ENCODE assay signal across 20 cellular contexts in genomic region chr4:56990109-56990508, GRCh38. TPM values are rescaled to one million over a fixed set of nuclear protein-coding genes. Genes with fewer than 3 reads are reported as not detected.
DNase-seq lines count a peak whose midpoint lies in the region; ATAC-seq and TF ChIP-seq lines count a peak whose summit lies in the region.
"Had no signal": no experiment of that assay in that cellular context is flagged by ENCODE, and none has a peak within 500 bp of the region (broad histone marks: within the 10 kb centered on the region; RNA-seq: fewer than 3 reads in every experiment).

No MANE protein-coding gene starts in this region.

- H3K4me1 Mint-ChIP-seq in activated CD8-positive, alpha-beta T cell treated with anti-CD3 and anti-CD28 coated beads for 36 hours (ENCODE audit: low read depth), result peaks cover 39% of the 10 kb centered on the region
- peaks cover 16% of the 10 kb centered on the region for H3K4me1 Mint-ChIP-seq in activated CD8-positive, alpha-beta T cell treated with anti-CD3 and anti-CD28 coated beads, Interleukin-2, amount 10 ng/mL, durations not matched to agents 7 days and 5 days (ENCODE audit: low read depth)
- peaks cover 27% of the 10 kb centered on the region for H3K4me1 Mint-ChIP-seq in dendritic cell treated with granulocyte-macrophage colony-stimulating factor and Interleukin-4, amounts not matched to agents 40 ng/mL and 50 ng/mL, for 4 days (ENCODE audit: low read depth)

- ATAC-seq in activated CD8-positive, alpha-beta T cell treated with anti-CD3 and anti-CD28 coated beads for 36 hours, result no peak
- ATAC-seq in activated CD8-positive, alpha-beta T cell treated with anti-CD3 and anti-CD28 coated beads, Interleukin-2, amount 10 ng/mL, durations not matched to agents 7 days and 5 days, result no peak
- ATAC-seq: gastroesophageal sphincter, Panc1 had no signal

- peak overlapping the region; percentile 70 for H3K27ac Mint-ChIP-seq in activated CD8-positive, alpha-beta T cell treated with anti-CD3 and anti-CD28 coated beads for 36 hours
- no peak overlapping the region for H3K27ac Mint-ChIP-seq in activated CD8-positive, alpha-beta T cell treated with anti-CD3 and anti-CD28 coated beads, Interleukin-2, amount 10 ng/mL, durations not matched to agents 7 days and 5 days
- H3K27ac Mint-ChIP-seq in dendritic cell treated with granulocyte-macrophage colony-stimulating factor and Interleukin-4, amounts not matched to agents 40 ng/mL and 50 ng/mL, for 4 days, result peak overlapping the region; percentile 69

- peaks cover 68% of the 10 kb centered on the region for H3K36me3 Mint-ChIP-seq in activated CD8-positive, alpha-beta T cell treated with anti-CD3 and anti-CD28 coated beads for 36 hours (ENCODE audit: low read depth)
- H3K36me3 Mint-ChIP-seq in activated CD8-positive, alpha-beta T cell treated with anti-CD3 and anti-CD28 coated beads, Interleukin-2, amount 10 ng/mL, durations not matched to agents 7 days and 5 days (ENCODE audit: low read depth), result peaks cover 65% of the 10 kb centered on the region
- H3K36me3 Mint-ChIP-seq in dendritic cell treated with granulocyte-macrophage colony-stimulating factor and Interleukin-4, amounts not matched to agents 40 ng/mL and 50 ng/mL, for 4 days (ENCODE audit: low read depth), result peaks cover 83% of the 10 kb centered on the region

- intact Hi-C loops in activated CD8-positive, alpha-beta T cell treated with anti-CD3 and anti-CD28 coated beads for 36 hours (cut with micrococcal nuclease), result no loop called here
- intact Hi-C loops in dendritic cell treated with granulocyte-macrophage colony-stimulating factor and Interleukin-4, amounts not matched to agents 40 ng/mL and 50 ng/mL, for 4 days (cut with micrococcal nuclease), result no loop called here

- no peak for TF ChIP-seq CTCF in activated CD8-positive, alpha-beta T cell treated with anti-CD3 and anti-CD28 coated beads for 36 hours (IDR thresholded peaks at IDR 0.05)

- no peak for DNase-seq in activated CD8-positive, alpha-beta T cell treated with anti-CD3 and anti-CD28 coated beads for 36 hours
- DNase-seq in activated CD8-positive, alpha-beta T cell treated with anti-CD3 and anti-CD28 coated beads, Interleukin-2, amount 10 ng/mL, durations not matched to agents 7 days and 5 days, result no peak
- DNase-seq in NCI-H226, result peak; percentile 19
- DNase-seq in renal cortical epithelial cell (ENCODE audit: low read depth), result peak; percentile 13
- DNase-seq in GM19240 (ENCODE audit: insufficient read length, low spot score), result no peak
- no peak for DNase-seq in NCI-H446 treated with DMSO at 0.1 percent for 48 hours (lab: John Stamatoyannopoulos, UW)
- DNase-seq in germinal center (ENCODE audit: low spot score), result no peak
- DNase-seq: ACHN; activated CD4-positive, CD25-positive, alpha-beta regulatory T cell treated with anti-CD3 and anti-CD28 coated beads, Interleukin-2, amount 50 U/mL, for 72 hours; aorta; dorsolateral prefrontal cortex; immature natural killer cell; KG1; midbrain; NCI-H1694; NCI-H526 had no signal

- CTCF ChIA-PET in activated CD8-positive, alpha-beta T cell treated with anti-CD3 and anti-CD28 coated beads for 36 hours (lab: Charles Lee), result interaction anchor here (1.5 kb wide), 1 partner anchor 17 kb away, joined by 3 read pairs; no protein-coding TSS in a partner anchor
- CTCF ChIA-PET in activated CD8-positive, alpha-beta T cell treated with anti-CD3 and anti-CD28 coated beads, Interleukin-2, amount 10 ng/mL, durations not matched to agents 7 days and 5 days (lab: Charles Lee), result interaction anchor here (1.1 to 2.8 kb wide), 2 partner anchors 10 to 11 kb away, joined by 3 to 15 read pairs; partner anchors contain the start of genes NOA1 and POLR2B

- H3K27me3 Mint-ChIP-seq in activated CD8-positive, alpha-beta T cell treated with anti-CD3 and anti-CD28 coated beads for 36 hours, result no peaks in the 10 kb centered on the region
- no peaks in the 10 kb centered on the region for H3K27me3 Mint-ChIP-seq in activated CD8-positive, alpha-beta T cell treated with anti-CD3 and anti-CD28 coated beads, Interleukin-2, amount 10 ng/mL, durations not matched to agents 7 days and 5 days (ENCODE audit: low read depth)
- no peaks in the 10 kb centered on the region for H3K27me3 Mint-ChIP-seq in dendritic cell treated with granulocyte-macrophage colony-stimulating factor and Interleukin-4, amounts not matched to agents 40 ng/mL and 50 ng/mL, for 4 days

- POLR2A ChIA-PET in activated CD8-positive, alpha-beta T cell treated with anti-CD3 and anti-CD28 coated beads for 36 hours (lab: Charles Lee), result interaction anchor here (0.9 to 7.6 kb wide), 2 partner anchors 11 to 522 kb away, joined by 3 to 64 read pairs; partner anchors contain the start of genes NOA1 and POLR2B
- POLR2A ChIA-PET in activated CD8-positive, alpha-beta T cell treated with anti-CD3 and anti-CD28 coated beads, Interleukin-2, amount 10 ng/mL, durations not matched to agents 7 days and 5 days (lab: Charles Lee), result no interaction called here

- no peak overlapping the region for H3K4me3 Mint-ChIP-seq in activated CD8-positive, alpha-beta T cell treated with anti-CD3 and anti-CD28 coated beads for 36 hours
- H3K4me3 Mint-ChIP-seq in activated CD8-positive, alpha-beta T cell treated with anti-CD3 and anti-CD28 coated beads, Interleukin-2, amount 10 ng/mL, durations not matched to agents 7 days and 5 days, result no peak overlapping the region
- no peak overlapping the region for H3K4me3 Mint-ChIP-seq in dendritic cell treated with granulocyte-macrophage colony-stimulating factor and Interleukin-4, amounts not matched to agents 40 ng/mL and 50 ng/mL, for 4 days
- H3K4me3 Mint-ChIP-seq: immature natural killer cell; T-helper 1 cell treated with Interleukin-12 subunit alpha and Interleukin-12 subunit beta and Interleukin-4 antibody, amounts not matched to agents 30 μg/mL and 1 μg/mL, for 36 hours had no signal

- H3K9me3 Mint-ChIP-seq in activated CD8-positive, alpha-beta T cell treated with anti-CD3 and anti-CD28 coated beads for 36 hours, result no peaks in the 10 kb centered on the region
- H3K9me3 Mint-ChIP-seq in activated CD8-positive, alpha-beta T cell treated with anti-CD3 and anti-CD28 coated beads, Interleukin-2, amount 10 ng/mL, durations not matched to agents 7 days and 5 days (ENCODE audit: insufficient read depth), result no peaks in the 10 kb centered on the region
- no peaks in the 10 kb centered on the region for H3K9me3 Mint-ChIP-seq in dendritic cell treated with granulocyte-macrophage colony-stimulating factor and Interleukin-4, amounts not matched to agents 40 ng/mL and 50 ng/mL, for 4 days
- H3K9me3 Mint-ChIP-seq: immature natural killer cell; T-helper 1 cell treated with Interleukin-12 subunit alpha and Interleukin-12 subunit beta and Interleukin-4 antibody, amounts not matched to agents 30 μg/mL and 1 μg/mL, for 36 hours had no signal

RNA-seq across cellular contexts. Expression of gene POLR2B, which starts 11.4 kb away (rescaled TPM):
- 100 to 1,000 TPM; 119 TPM for total RNA-seq in activated CD8-positive, alpha-beta T cell treated with anti-CD3 and anti-CD28 coated beads for 36 hours
- 100 to 1,000 TPM; 121 to 122 TPM for total RNA-seq in activated CD8-positive, alpha-beta T cell treated with anti-CD3 and anti-CD28 coated beads, Interleukin-2, amount 10 ng/mL, durations not matched to agents 7 days and 5 days
- total RNA-seq in renal cortical epithelial cell, result 132 and 153 TPM in 2 replicates

RNA-seq across cellular contexts. Expression of gene NOA1, which starts 12.7 kb away (rescaled TPM):
- 10 to 100 TPM; 32.1 to 32.4 TPM for total RNA-seq in activated CD8-positive, alpha-beta T cell treated with anti-CD3 and anti-CD28 coated beads for 36 hours
- total RNA-seq in activated CD8-positive, alpha-beta T cell treated with anti-CD3 and anti-CD28 coated beads, Interleukin-2, amount 10 ng/mL, durations not matched to agents 7 days and 5 days, result 10 to 100 TPM; 19.1 to 21.9 TPM
- 18.9 and 22.4 TPM in 2 replicates for total RNA-seq in renal cortical epithelial cell

Comparison
In these comparisons a context has a peak if more than half of its experiments do, and no peak if none do; other contexts are left out.
1. DNase-seq: peak in NCI-H226 (single experiment) and renal cortical epithelial cell (single experiment); none in activated CD8-positive, alpha-beta T cell treated with anti-CD3 and anti-CD28 coated beads for 36 hours (single experiment), activated CD8-positive, alpha-beta T cell treated with anti-CD3 and anti-CD28 coated beads, Interleukin-2, amount 10 ng/mL, durations not matched to agents 7 days and 5 days (single experiment), GM19240 (single experiment), NCI-H446 treated with DMSO at 0.1 percent for 48 hours (single experiment) and germinal center (single experiment).